ENCODE assay signal across 8 cellular contexts in genomic region chr3:132416807-132417694, GRCh38. TPM values are rescaled to one million over a fixed set of nuclear protein-coding genes. Genes with fewer than 3 reads are reported as not detected.
A peak's percentile ranks its signal among the peaks of the same experiment; 100 is the strongest.
DNase-seq lines count a peak whose midpoint lies in the region; ATAC-seq and TF ChIP-seq lines count a peak whose summit lies in the region.

Gene DNAJC13 (plus strand): TSS chr3:132417502. CDS start chr3:132434551, 17,049 bp downstream.

- no peaks in the 10 kb centered on the region for H3K9me3 ChIP-seq in CD4-positive, alpha-beta T cell (ENCODE audit: control insufficient read depth, low read length)
- H3K9me3 ChIP-seq in duodenal mucosa (ENCODE audit: control insufficient read depth in 1 of 2, low read length in 2 of 2) (no peaks in the 10 kb centered on the region), right lobe of liver (no peaks in the 10 kb centered on the region)

- H3K4me1 Mint-ChIP-seq in CD4-positive, alpha-beta T cell (ENCODE audit: low read depth): peaks cover 34% of the 10 kb centered on the region
- H3K4me1 Mint-ChIP-seq in activated CD4-positive, alpha-beta memory T cell treated with anti-CD3 and anti-CD28 coated beads for 36 hours (ENCODE audit: low read depth): peaks cover 31% of the 10 kb centered on the region

- TF ChIP-seq POLR2A in right lobe of liver (IDR thresholded peaks at IDR 0.05): peak; percentile 77

- peaks cover 33% of the 10 kb centered on the region for H3K36me3 Mint-ChIP-seq in CD4-positive, alpha-beta T cell (ENCODE audit: low read depth)
- H3K36me3 Mint-ChIP-seq in activated CD4-positive, alpha-beta memory T cell treated with anti-CD3 and anti-CD28 coated beads for 36 hours: peaks cover 1% of the 10 kb centered on the region

- H3K4me1 ChIP-seq in duodenal mucosa (ENCODE audit: control insufficient read depth in 1 of 2, insufficient read depth in 2 of 2, low read length in 2 of 2) (peaks cover 22 to 24% of the 10 kb centered on the region in 2 donors), right lobe of liver (peaks cover 0 to 8% (median 0%) of the 10 kb centered on the region in 4 donors)

- CTCF ChIA-PET in CD4-positive, alpha-beta T cell (lab: Charles Lee): interaction anchor here (0.6 to 0.9 kb wide), 3 partner anchors 240 to 1154 kb away, joined by 3 read pairs; no protein-coding TSS in a partner anchor
- CTCF ChIA-PET in activated CD4-positive, alpha-beta memory T cell treated with anti-CD3 and anti-CD28 coated beads for 36 hours (lab: Charles Lee): interaction anchor here (0.7 to 1.5 kb wide), 3 partner anchors 65 to 309 kb away, joined by 3 read pairs; no protein-coding TSS in a partner anchor

- POLR2A ChIA-PET in CD4-positive, alpha-beta T cell (lab: Charles Lee): interaction anchor here (0.7 to 2.2 kb wide), 13 partner anchors 8 to 1523 kb away, joined by 3 to 10 read pairs (median 4); partner anchors contain the start of genes ASTE1, ATP2C1, CDV3 and NPHP3
- POLR2A ChIA-PET in activated CD4-positive, alpha-beta memory T cell treated with anti-CD3 and anti-CD28 coated beads for 36 hours (lab: Charles Lee): interaction anchor here (0.8 to 1.2 kb wide), 3 partner anchors 9 to 1158 kb away, joined by 3 to 4 read pairs (median 3); no protein-coding TSS in a partner anchor

- H3K27ac Mint-ChIP-seq in CD4-positive, alpha-beta T cell: peak within 1 kb of the TSS; percentile 91
- peak within 1 kb of the TSS; percentile 90 for H3K27ac Mint-ChIP-seq in activated CD4-positive, alpha-beta memory T cell treated with anti-CD3 and anti-CD28 coated beads for 36 hours

- no peaks in the 10 kb centered on the region for H3K27me3 ChIP-seq in CD4-positive, alpha-beta T cell (ENCODE audit: control insufficient read depth, insufficient read depth, low read length)
- H3K27me3 ChIP-seq in duodenal mucosa (ENCODE audit: control insufficient read depth in 1 of 2, insufficient read depth in 2 of 2, low read length in 2 of 2): no peaks in the 10 kb centered on the region
- no peaks in the 10 kb centered on the region for H3K27me3 ChIP-seq in right lobe of liver

- peak within 1 kb of the TSS; percentile 85 to 99 for H3K9ac ChIP-seq in duodenal mucosa (ENCODE audit: low read depth in 1 of 2, low read length in 2 of 2)

- H3K4me3 ChIP-seq in duodenal mucosa (ENCODE audit: low read depth in 1 of 2, low read length in 2 of 2): peak within 1 kb of the TSS; percentile 97
- H3K4me3 ChIP-seq in right lobe of liver: peak within 1 kb of the TSS; percentile 92 to 98 (median 98)

- 2% methylated on average over 25 of the region's 63 CpGs for WGBS in right lobe of liver (ENCODE audit: insufficient coverage, low coverage, low lambda C conversion rate, missing lambda C conversion rate)

- peak within 1 kb of the TSS; percentile 76 for H3K27ac ChIP-seq in CD4-positive, alpha-beta T cell (ENCODE audit: low read depth, low read length)
- peak within 1 kb of the TSS; percentile 91 for H3K27ac ChIP-seq in duodenal mucosa (ENCODE audit: low read depth, low read length)
- H3K27ac ChIP-seq in right lobe of liver: peak within 1 kb of the TSS; percentile 83 to 93 (median 85)

- ATAC-seq in CD4-positive, alpha-beta T cell (ENCODE audit: poor library complexity): peak; percentile 93
- peak; percentile 95 for ATAC-seq in GM19452 (IDR thresholded peaks at IDR 0.05; ENCODE audit: unreplicated experiment)
- ATAC-seq in HG03575 (IDR thresholded peaks at IDR 0.05; ENCODE audit: extremely low read depth, insufficient number of reproducible peaks, low FRiP score, unreplicated experiment): peak; percentile 67
- peak; percentile 94 to 97 (median 95) for ATAC-seq in right lobe of liver

- peak; percentile 81 to 91 (median 88) for DNase-seq in CD4-positive, alpha-beta T cell
- DNase-seq in NCI-H82 (lab: John Stamatoyannopoulos, UW) (peak; percentile 99), right lobe of liver (peak; percentile 94 to 96 (median 95))
- DNase-seq in activated CD4-positive, alpha-beta memory T cell treated with anti-CD3 and anti-CD28 coated beads for 36 hours: peak; percentile 94
- peak; percentile 93 for DNase-seq in stimulated activated CD4-positive, alpha-beta T cell treated with anti-CD3 and anti-CD28 coated beads, Interleukin-4, amount 100 ng/mL, for 24 hours

- H3K9me3 Mint-ChIP-seq in CD4-positive, alpha-beta T cell: no peaks in the 10 kb centered on the region
- H3K9me3 Mint-ChIP-seq in activated CD4-positive, alpha-beta memory T cell treated with anti-CD3 and anti-CD28 coated beads for 36 hours: no peaks in the 10 kb centered on the region

- H3K4me3 Mint-ChIP-seq in CD4-positive, alpha-beta T cell: peak within 1 kb of the TSS; percentile 97
- H3K4me3 Mint-ChIP-seq in activated CD4-positive, alpha-beta memory T cell treated with anti-CD3 and anti-CD28 coated beads for 36 hours: peak within 1 kb of the TSS; percentile 98

- no peak for TF ChIP-seq CTCF in CD4-positive, alpha-beta T cell (IDR thresholded peaks at IDR 0.05)
- TF ChIP-seq CTCF in right lobe of liver (IDR thresholded peaks at IDR 0.05): no peak

- no peaks in the 10 kb centered on the region for H3K27me3 Mint-ChIP-seq in CD4-positive, alpha-beta T cell
- H3K27me3 Mint-ChIP-seq in activated CD4-positive, alpha-beta memory T cell treated with anti-CD3 and anti-CD28 coated beads for 36 hours: no peaks in the 10 kb centered on the region

- intact Hi-C loops in CD4-positive, alpha-beta T cell (cut with DNase I, micrococcal nuclease): loop anchor here in 1 of 2 experiments (2.0 to 10.0 kb wide), 9 partner anchors 245 to 1525 kb away; partner anchors contain the start of genes ASTE1, ATP2C1, CDV3 and MRPL3
- intact Hi-C loops in activated CD4-positive, alpha-beta memory T cell treated with anti-CD3 and anti-CD28 coated beads for 36 hours (cut with micrococcal nuclease): loop anchor here (1.0 to 5.0 kb wide), 9 partner anchors 18 to 1670 kb away; partner anchors contain the start of genes ASTE1, CDV3, NEK11 and NPHP3
- intact Hi-C loops in right lobe of liver (cut with DNase I): no loop called here

- no peaks in the 10 kb centered on the region for H3K36me3 ChIP-seq in duodenal mucosa (ENCODE audit: control insufficient read depth in 1 of 2, insufficient read depth in 2 of 2, low read length in 2 of 2)
- no peaks in the 10 kb centered on the region for H3K36me3 ChIP-seq in right lobe of liver

RNA-seq across cellular contexts. Expression of gene DNAJC13, which starts in this region (rescaled TPM):
- 10 to 100 TPM; 13.5 to 14.3 TPM for total RNA-seq in CD4-positive, alpha-beta T cell
- 10 to 100 TPM; 33.5 to 34.5 TPM for total RNA-seq in activated CD4-positive, alpha-beta memory T cell treated with anti-CD3 and anti-CD28 coated beads for 36 hours
- total RNA-seq in right lobe of liver: 10 to 100 TPM; 12.6 to 19.4 (median 18.3) TPM

Comparison
In these comparisons a context has a peak if more than half of its experiments do, and no peak if none do; other contexts are left out.
1. Peak in every context shown above with its lines: DNase-seq, ATAC-seq, H3K4me3 ChIP-seq and H3K27ac ChIP-seq.